Comparison of ENCODE assay signal across 22 cellular contexts in genomic region chr21:26444646-26445045, GRCh38.
DNase-seq lines count a peak whose midpoint lies in the region; ATAC-seq, FAIRE-seq and TF ChIP-seq lines count a peak whose summit lies in the region.
"Had no signal": no experiment of that assay in that cellular context is flagged by ENCODE, and none has a peak within 500 bp of the region (broad histone marks: within the 10 kb centered on the region; RNA-seq: fewer than 3 reads in every experiment).

No MANE protein-coding gene starts in this region.

- no peaks in the 10 kb centered on the region for H4K20me1 ChIP-seq in astrocyte (ENCODE audit: insufficient read depth, low read length)
- H4K20me1 ChIP-seq in osteoblast (ENCODE audit: insufficient read depth, low read length): no peaks in the 10 kb centered on the region

- DNase-seq in LHCN-M2 (ENCODE audit: low read depth) (peak; percentile 50), astrocyte (ENCODE audit: low read depth) (no peak), osteoblast (ENCODE audit: insufficient read length, low spot score, missing footprints) (peak; percentile 11), hepatic stellate cell (ENCODE audit: low spot score) (no peak), AG08396 (ENCODE audit: low spot score) (no peak)
- DNase-seq: 8988T; ACHN; C1 segment of cervical spinal cord; Calu3; CD4-positive, alpha-beta memory T cell; COR-L47; DMS53; DMS79 treated with DMSO at 0.1 percent for 48 hours; GF-D8; GOT3; H7; HCEC 1CT had no signal

- no peak overlapping the region for H3K27ac ChIP-seq in astrocyte (ENCODE audit: low read depth, low read length)
- no peak overlapping the region for H3K27ac ChIP-seq in osteoblast (ENCODE audit: low read depth, low read length)
- H3K27ac ChIP-seq: A549 had no signal

- FAIRE-seq in astrocyte (lab: Jason Lieb, UNC): no peak
- FAIRE-seq: A549, GM12891, GM18507 had no signal

- H3K79me2 ChIP-seq in astrocyte (ENCODE audit: insufficient read depth, low read length) (no peaks in the 10 kb centered on the region), osteoblast (ENCODE audit: insufficient read depth, low read length) (no peaks in the 10 kb centered on the region)

- peak overlapping the region; percentile 55 for H3K27ac Mint-ChIP-seq in astrocyte (ENCODE audit: unreplicated experiment)
- H3K27ac Mint-ChIP-seq: CD4-positive, alpha-beta memory T cell had no signal

- no peaks in the 10 kb centered on the region for H3K36me3 ChIP-seq in astrocyte (ENCODE audit: insufficient read depth, low read length)
- no peaks in the 10 kb centered on the region for H3K36me3 ChIP-seq in osteoblast (ENCODE audit: insufficient read depth, low read length)

- no peak overlapping the region for H3K9ac ChIP-seq in astrocyte (ENCODE audit: low read length)

- H3K4me1 Mint-ChIP-seq in astrocyte (ENCODE audit: low read depth, unreplicated experiment): peaks cover 56% of the 10 kb centered on the region
- H3K4me1 Mint-ChIP-seq: CD4-positive, alpha-beta memory T cell had no signal

- H3K27me3 Mint-ChIP-seq in astrocyte (ENCODE audit: low read depth, unreplicated experiment): no peaks in the 10 kb centered on the region

- H2AFZ ChIP-seq in astrocyte (ENCODE audit: low read depth, low read length) (no peak overlapping the region), osteoblast (ENCODE audit: low read length) (no peak overlapping the region)

- H3K9me3 Mint-ChIP-seq in astrocyte (ENCODE audit: unreplicated experiment): no peaks in the 10 kb centered on the region

- ATAC-seq in HG02840 (IDR thresholded peaks at IDR 0.05; ENCODE audit: low FRiP score, unreplicated experiment): no peak
- ATAC-seq in HG02610 (IDR thresholded peaks at IDR 0.05; ENCODE audit: unreplicated experiment): no peak
- ATAC-seq: A549 had no signal

- H3K4me3 Mint-ChIP-seq in astrocyte (ENCODE audit: unreplicated experiment): no peak overlapping the region
- H3K4me3 Mint-ChIP-seq: CD4-positive, alpha-beta memory T cell had no signal

- no peak for TF ChIP-seq CTCF in astrocyte (IDR thresholded peaks at IDR 0.05; ENCODE audit: insufficient read depth, low read depth, low read length)
- TF ChIP-seq CTCF in osteoblast (IDR thresholded peaks at IDR 0.05; ENCODE audit: extremely low read depth, low read depth, low read length): no peak

- H3K36me3 Mint-ChIP-seq in astrocyte (ENCODE audit: low read depth, unreplicated experiment): no peaks in the 10 kb centered on the region
- H3K36me3 Mint-ChIP-seq: CD4-positive, alpha-beta memory T cell had no signal

- no peaks in the 10 kb centered on the region for H3K9me3 ChIP-seq in astrocyte (ENCODE audit: insufficient read depth, low read depth, low read length)
- no peaks in the 10 kb centered on the region for H3K9me3 ChIP-seq in osteoblast (ENCODE audit: low read depth, low read length)
- H3K9me3 ChIP-seq: A549 had no signal

- H3K27me3 ChIP-seq in astrocyte (ENCODE audit: insufficient read depth, low read length) (no peaks in the 10 kb centered on the region), osteoblast (ENCODE audit: insufficient read depth, low read length) (no peaks in the 10 kb centered on the region)

- H3K4me3 ChIP-seq in astrocyte (ENCODE audit: insufficient read depth, low read depth, low read length) (no peak overlapping the region), osteoblast (ENCODE audit: insufficient read depth, low read length) (no peak overlapping the region)
- H3K4me3 ChIP-seq: A549 had no signal

- no peak overlapping the region for H3K4me2 ChIP-seq in astrocyte (ENCODE audit: low read length)
- H3K4me2 ChIP-seq in osteoblast (ENCODE audit: insufficient read depth, low read length): no peak overlapping the region
- H3K4me2 ChIP-seq: A549 had no signal

- peaks cover 4% of the 10 kb centered on the region for H3K4me1 ChIP-seq in astrocyte (ENCODE audit: insufficient read depth, low read length)
- H3K4me1 ChIP-seq in osteoblast (ENCODE audit: insufficient read depth, low read length): peaks cover 33% of the 10 kb centered on the region
- H3K4me1 ChIP-seq: A549 had no signal

Comparison
In these comparisons a context has a peak if more than half of its experiments do, and no peak if none do; other contexts are left out.
1. DNase-seq: peak in LHCN-M2 (single experiment) and osteoblast (single experiment); none in astrocyte (single experiment), hepatic stellate cell (single experiment) and AG08396 (single experiment).